30 cellular contexts compared by ENCODE assay signal in genomic region chr21:40847956-40848355, GRCh38. TPM values are rescaled to one million over a fixed set of nuclear protein-coding genes. Genes with fewer than 3 reads are reported as not detected.
DNase-seq lines count a peak whose midpoint lies in the region; ATAC-seq, FAIRE-seq and TF ChIP-seq lines count a peak whose summit lies in the region.
"Had no signal": no experiment of that assay in that cellular context is flagged by ENCODE, and none has a peak within 500 bp of the region (broad histone marks: within the 10 kb centered on the region; RNA-seq: fewer than 3 reads in every experiment).

No MANE protein-coding gene starts in this region.

- H3K27ac ChIP-seq in WERI-Rb-1 (no peak overlapping the region), keratinocyte (ENCODE audit: control insufficient read depth, insufficient read depth, low read length) (no peak overlapping the region)
- H3K27ac ChIP-seq: C4-2B, psoas muscle, uterus had no signal

- dilution Hi-C loops in keratinocyte (cut with MboI; ENCODE audit: extremely low pct_ligation_motif_present, low sequenced_read_pairs): no loop called here

- H3K36me3 ChIP-seq in WERI-Rb-1 (no peaks in the 10 kb centered on the region), keratinocyte (ENCODE audit: control insufficient read depth in 2 of 2, extremely low read depth in 1 of 2, insufficient read depth in 2 of 2, low read length in 2 of 2) (no peaks in the 10 kb centered on the region)
- H3K36me3 ChIP-seq: uterus had no signal

- H3K27me3 ChIP-seq in WERI-Rb-1 (ENCODE audit: insufficient read depth, low read depth, severe bottlenecking) (peaks cover 11% of the 10 kb centered on the region), keratinocyte (ENCODE audit: control insufficient read depth, extremely low read depth, insufficient read depth, low read length) (no peaks in the 10 kb centered on the region)

- peak; percentile 27 for DNase-seq in NCI-H748 (lab: John Stamatoyannopoulos, UW; ENCODE audit: unreplicated experiment)
- no peak for DNase-seq in NCI-H748 treated with DMSO at 0.1 percent for 48 hours (lab: John Stamatoyannopoulos, UW)
- no peak for DNase-seq in WERI-Rb-1
- DNase-seq in keratinocyte (ENCODE audit: low read depth, low spot score): no peak
- no peak for DNase-seq in NCI-H82 (lab: John Stamatoyannopoulos, UW)
- no peak for DNase-seq in activated gamma-delta T cell (lab: John Stamatoyannopoulos, UW)
- DNase-seq: activated CD4-positive, alpha-beta T cell treated with anti-CD3 and anti-CD28 coated beads for 36 hours; activated CD8-positive, alpha-beta memory T cell treated with anti-CD3 and anti-CD28 coated beads for 24 hours; activated naive CD4-positive, alpha-beta T cell treated with anti-CD3 and anti-CD28 coated beads, Interleukin-2, amount 10 ng/mL, durations not matched to agents 7 days and 5 days; activated T-cell treated with anti-CD3 and anti-CD28 coated beads, Interleukin-2, amount 50 U/mL, for 24 hours; dermis blood vessel endothelial cell; KG1; left ventricle myocardium superior; mucosa of descending colon; MV-4-11; NCI-H2171; NCI-H774; nephron progenitor cell; PC-3; psoas muscle; SHP77 treated with DMSO at 0.1 percent for 48 hours; T-cell; uterus had no signal

- peaks cover 23% of the 10 kb centered on the region for H3K4me1 ChIP-seq in keratinocyte (ENCODE audit: control insufficient read depth, extremely low read depth, insufficient read depth, low read length)
- H3K4me1 ChIP-seq: psoas muscle, uterus had no signal

- H2AFZ ChIP-seq in keratinocyte (ENCODE audit: control insufficient read depth, low read length): no peak overlapping the region

- H3K4me2 ChIP-seq in keratinocyte (ENCODE audit: control insufficient read depth, extremely low read depth, insufficient read depth, low read depth, low read length): peak overlapping the region; percentile 76

- no peaks in the 10 kb centered on the region for H4K20me1 ChIP-seq in keratinocyte (ENCODE audit: control insufficient read depth, extremely low read depth, insufficient read depth, low read length)

- no peaks in the 10 kb centered on the region for H3K9me1 ChIP-seq in keratinocyte (ENCODE audit: control insufficient read depth, extremely low read depth, insufficient read depth, low read length)

- peak; percentile 68 for FAIRE-seq in keratinocyte (lab: Jason Lieb, UNC)
- FAIRE-seq: endothelial cell of umbilical vein, GM12878, TTC549 had no signal

- no peak for ATAC-seq in GM18511 (IDR thresholded peaks at IDR 0.05; ENCODE audit: unreplicated experiment)
- ATAC-seq in GM18502 (IDR thresholded peaks at IDR 0.05; ENCODE audit: poor library complexity, unreplicated experiment): no peak
- ATAC-seq: activated CD4-positive, alpha-beta T cell treated with anti-CD3 and anti-CD28 coated beads for 36 hours; GM12878; left ventricle myocardium superior; mucosa of descending colon; PC-3; psoas muscle; T-cell had no signal

- H3K9me3 ChIP-seq in WERI-Rb-1 (ENCODE audit: severe bottlenecking) (no peaks in the 10 kb centered on the region), keratinocyte (ENCODE audit: control insufficient read depth, low read depth, low read length) (no peaks in the 10 kb centered on the region)
- H3K9me3 ChIP-seq: mucosa of descending colon, psoas muscle, uterus had no signal

- H3K4me3 ChIP-seq in WERI-Rb-1 (ENCODE audit: low read depth, low read length): no peak overlapping the region
- no peak overlapping the region for H3K4me3 ChIP-seq in keratinocyte (ENCODE audit: control insufficient read depth in 2 of 3, extremely low read depth in 1 of 3, insufficient read depth in 2 of 3, low read depth in 1 of 3, low read length in 3 of 3)
- H3K4me3 ChIP-seq: GM12878, mucosa of descending colon, psoas muscle, uterus had no signal

- TF ChIP-seq CTCF in WERI-Rb-1 (IDR thresholded peaks at IDR 0.05; ENCODE audit: low read depth, low read length) (0 out of 2 replicates have a peak, but pooled peaks have one; percentile 26), keratinocyte (optimal IDR thresholded peaks at IDR 0.05 in 1 of 3, IDR thresholded peaks at IDR 0.05 in 1 of 3, conservative IDR thresholded peaks at IDR 0.05 in 1 of 3; ENCODE audit: extremely low read depth in 1 of 3, insufficient read depth in 2 of 3, low read length in 3 of 3) (peak in 1 of 3 experiments; percentile 48)

- no peak overlapping the region for H3K9ac ChIP-seq in keratinocyte (ENCODE audit: control insufficient read depth, extremely low read depth, insufficient read depth, low read length)

- H3K79me2 ChIP-seq in keratinocyte (ENCODE audit: control insufficient read depth, insufficient read depth, low read length): peaks cover 11% of the 10 kb centered on the region

RNA-seq across cellular contexts. Expression of gene DSCAM, which starts 1.0 kb away (rescaled TPM):
- 1.5 to 3.2 TPM (median 2.1 TPM) in 3 replicates for polyA plus RNA-seq in keratinocyte
- 0.45 TPM for polyA plus RNA-seq in keratinocyte (2011; ENCODE audit: low read depth)
- 1.4 TPM in 2 replicates for polyA plus RNA-seq in keratinocyte (2011; cell fraction: cytosol; rRNA removed)
- polyA plus RNA-seq in keratinocyte (2011; cell fraction: nucleus; rRNA removed): 5.0 TPM in 2 replicates
- polyA plus RNA-seq in keratinocyte (2012; ENCODE audit: low replicate concordance): 0.72 and 3.1 TPM in 2 replicates
- 4.1 to 9.3 TPM (median 6.8 TPM) in 3 replicates for polyA minus RNA-seq in keratinocyte
- polyA minus RNA-seq in keratinocyte (2011; cell fraction: cytosol; rRNA and poly(A)+ RNA removed): 2.5 TPM
- polyA minus RNA-seq in keratinocyte (2011; cell fraction: nucleus; rRNA and poly(A)+ RNA removed): 12.2 and 16.9 TPM in 2 replicates
- polyA plus RNA-seq: AG04450, endothelial cell of umbilical vein, GM12878 had no signal
